Comparison of ENCODE assay signal across 9 cellular contexts in the genomic region with DNA sequence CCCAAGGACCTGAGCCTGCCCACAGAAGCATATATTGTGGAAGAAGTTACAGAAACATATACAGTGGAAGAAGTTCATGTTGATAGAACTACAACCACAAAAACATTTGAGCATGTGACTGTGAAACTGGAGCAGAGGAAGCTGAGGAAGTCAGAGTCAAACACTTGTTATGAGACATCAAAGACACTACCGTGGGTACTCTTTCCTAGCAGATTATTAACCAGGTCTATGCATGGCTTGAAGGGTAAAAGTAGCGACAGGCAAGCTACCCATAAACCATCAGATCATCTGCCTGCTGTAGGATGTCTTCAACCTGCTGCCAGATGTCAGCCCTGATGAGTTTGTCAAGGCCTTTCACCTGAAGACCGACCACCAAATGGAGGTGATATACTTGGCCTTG. TPM values are rescaled to one million over a fixed set of nuclear protein-coding genes. Genes with fewer than 3 reads are reported as not detected.
DNase-seq lines count a peak whose midpoint lies in the region; ATAC-seq, FAIRE-seq and TF ChIP-seq lines count a peak whose summit lies in the region.
"Had no signal": no experiment of that assay in that cellular context is flagged by ENCODE, and none has a peak within 500 bp of the region (broad histone marks: within the 10 kb centered on the region; RNA-seq: fewer than 3 reads in every experiment).

No MANE protein-coding gene starts in this region.

- no peak for TF ChIP-seq POLR2A in GM12892 (IDR thresholded peaks at IDR 0.05; ENCODE audit: low read depth, low read length)

- peak; percentile 9 for FAIRE-seq in GM12892 (lab: Jason Lieb, UNC)
- FAIRE-seq: RCC 7860 had no signal

- DNase-seq in GM12892 (ENCODE audit: insufficient read length) (no peak), GM20000 (ENCODE audit: low spot score) (peak; percentile 19), NCI-H1417 treated with DMSO at 0.1 percent for 48 hours (lab: John Stamatoyannopoulos, UW) (no peak), CD14-positive monocyte (ENCODE audit: low spot score) (no peak), EL (no peak)
- DNase-seq in activated naive CD4-positive, alpha-beta T cell treated with anti-CD3 and anti-CD28 coated beads, Interleukin-2, amount 10 ng/mL, durations not matched to agents 7 days and 5 days: peak; percentile 43
- no peak for DNase-seq in activated CD8-positive, alpha-beta memory T cell treated with anti-CD3 and anti-CD28 coated beads, Interleukin-2, amount 50 U/mL, for 4 hours

- no peaks in the 10 kb centered on the region for H3K27me3 Mint-ChIP-seq in activated naive CD4-positive, alpha-beta T cell treated with anti-CD3 and anti-CD28 coated beads, Interleukin-2, amount 10 ng/mL, durations not matched to agents 7 days and 5 days
- peaks cover 0 to 2% (median 0%) of the 10 kb centered on the region in 3 donors for H3K27me3 Mint-ChIP-seq in CD14-positive monocyte (ENCODE audit: low read depth in 3 of 3)

- peak overlapping the region; percentile 91 for H3K27ac Mint-ChIP-seq in activated naive CD4-positive, alpha-beta T cell treated with anti-CD3 and anti-CD28 coated beads, Interleukin-2, amount 10 ng/mL, durations not matched to agents 7 days and 5 days
- H3K27ac Mint-ChIP-seq in CD14-positive monocyte: no peak overlapping the region

- H3K9me3 Mint-ChIP-seq in activated naive CD4-positive, alpha-beta T cell treated with anti-CD3 and anti-CD28 coated beads, Interleukin-2, amount 10 ng/mL, durations not matched to agents 7 days and 5 days: peaks cover 5% of the 10 kb centered on the region
- H3K9me3 Mint-ChIP-seq in CD14-positive monocyte: peaks cover 0 to 7% (median 2%) of the 10 kb centered on the region in 7 donors

- peaks cover 17% of the 10 kb centered on the region for H3K36me3 Mint-ChIP-seq in activated naive CD4-positive, alpha-beta T cell treated with anti-CD3 and anti-CD28 coated beads, Interleukin-2, amount 10 ng/mL, durations not matched to agents 7 days and 5 days
- H3K36me3 Mint-ChIP-seq in CD14-positive monocyte: peaks cover 5 to 7% of the 10 kb centered on the region in 2 donors

- TF ChIP-seq CTCF in GM20000 (IDR thresholded peaks at IDR 0.05; ENCODE audit: extremely low read depth, missing control alignments) (no peak), CD14-positive monocyte (IDR thresholded peaks at IDR 0.05) (no peak)

- peak overlapping the region; percentile 30 for H3K4me3 Mint-ChIP-seq in activated naive CD4-positive, alpha-beta T cell treated with anti-CD3 and anti-CD28 coated beads, Interleukin-2, amount 10 ng/mL, durations not matched to agents 7 days and 5 days
- H3K4me3 Mint-ChIP-seq in CD14-positive monocyte: no peak overlapping the region

- H3K4me1 Mint-ChIP-seq in activated naive CD4-positive, alpha-beta T cell treated with anti-CD3 and anti-CD28 coated beads, Interleukin-2, amount 10 ng/mL, durations not matched to agents 7 days and 5 days: peaks cover 41% of the 10 kb centered on the region
- H3K4me1 Mint-ChIP-seq in CD14-positive monocyte: peaks cover 8% of the 10 kb centered on the region

- intact Hi-C loops in CD14-positive monocyte (cut with micrococcal nuclease): no loop called here

- CTCF ChIA-PET in activated naive CD4-positive, alpha-beta T cell treated with anti-CD3 and anti-CD28 coated beads, Interleukin-2, amount 10 ng/mL, durations not matched to agents 7 days and 5 days (lab: Charles Lee): interaction anchor here (1.0 to 1.5 kb wide), 4 partner anchors 10 to 400 kb away, joined by 3 to 4 read pairs (median 4); no protein-coding TSS in a partner anchor

- peak; percentile 89 for ATAC-seq in HG03196 (IDR thresholded peaks at IDR 0.05; ENCODE audit: unreplicated experiment)

RNA-seq across cellular contexts. Expression of a gene that starts 35.8 kb away (rescaled TPM):
- 53.5 TPM for polyA plus RNA-seq in GM12892 (2012; ENCODE audit: missing spikeins)
- 10 to 100 TPM; 50.9 to 69.2 TPM for polyA plus RNA-seq in CD14-positive monocyte

Comparison
In these comparisons a context has a peak if more than half of its experiments do, and no peak if none do; other contexts are left out.
1. DNase-seq: peak in GM20000 (single experiment) and activated naive CD4-positive, alpha-beta T cell treated with anti-CD3 and anti-CD28 coated beads, Interleukin-2, amount 10 ng/mL, durations not matched to agents 7 days and 5 days (single experiment); none in GM12892 (single experiment), NCI-H1417 treated with DMSO at 0.1 percent for 48 hours (single experiment), CD14-positive monocyte (single experiment), activated CD8-positive, alpha-beta memory T cell treated with anti-CD3 and anti-CD28 coated beads, Interleukin-2, amount 50 U/mL, for 4 hours (single experiment) and EL (single experiment).